ENCODE assay signal across 16 cellular contexts in genomic region chr1:6928106-6928885, GRCh38.
DNase-seq lines count a peak whose midpoint lies in the region; ATAC-seq and TF ChIP-seq lines count a peak whose summit lies in the region.
"Had no signal": no experiment of that assay in that cellular context is flagged by ENCODE, and none has a peak within 500 bp of the region (broad histone marks: within the 10 kb centered on the region; RNA-seq: fewer than 3 reads in every experiment).

No MANE protein-coding gene starts in this region.

- H3K36me3 Mint-ChIP-seq in activated naive CD4-positive, alpha-beta T cell treated with anti-CD3 and anti-CD28 coated beads, Interleukin-2, amount 50 U/mL, for 72 hours: no peaks in the 10 kb centered on the region
- no peaks in the 10 kb centered on the region for H3K36me3 Mint-ChIP-seq in activated T-helper 17 cell treated with anti-CD3 and anti-CD28 coated beads, Interleukin-2, amount 50 U/mL, for 72 hours (ENCODE audit: low read depth)
- H3K36me3 Mint-ChIP-seq in nephron (ENCODE audit: low read depth): no peaks in the 10 kb centered on the region
- H3K36me3 Mint-ChIP-seq: CD8-positive, alpha-beta memory T cell had no signal

- DNase-seq in activated naive CD4-positive, alpha-beta T cell treated with anti-CD3 and anti-CD28 coated beads, Interleukin-2, amount 50 U/mL, for 72 hours (ENCODE audit: low spot score in 2 of 2): peak in 1 of 2 donors; percentile 26
- no peak for DNase-seq in activated naive CD4-positive, alpha-beta T cell (lab: John Stamatoyannopoulos, UW)
- peak; percentile 25 for DNase-seq in NCI-H2171 (lab: John Stamatoyannopoulos, UW)
- DNase-seq in inferior parietal cortex (ENCODE audit: extremely low spot score): no peak
- DNase-seq in SK-N-DZ (ENCODE audit: low spot score): no peak
- DNase-seq: 8988T; AML-193; Caco-2; CD8-positive, alpha-beta memory T cell; DND-41; GF-D8; H9 had no signal

- H3K9me3 Mint-ChIP-seq in activated naive CD4-positive, alpha-beta T cell treated with anti-CD3 and anti-CD28 coated beads, Interleukin-2, amount 50 U/mL, for 72 hours: no peaks in the 10 kb centered on the region
- H3K9me3 Mint-ChIP-seq in activated T-helper 17 cell treated with anti-CD3 and anti-CD28 coated beads, Interleukin-2, amount 50 U/mL, for 72 hours: no peaks in the 10 kb centered on the region
- H3K9me3 Mint-ChIP-seq in nephron: no peaks in the 10 kb centered on the region
- H3K9me3 Mint-ChIP-seq: CD8-positive, alpha-beta memory T cell; GM23338; H9 had no signal

- H3K4me1 Mint-ChIP-seq in activated T-helper 17 cell treated with anti-CD3 and anti-CD28 coated beads, Interleukin-2, amount 50 U/mL, for 72 hours: no peaks in the 10 kb centered on the region
- H3K4me1 Mint-ChIP-seq in nephron: peaks cover 23% of the 10 kb centered on the region
- H3K4me1 Mint-ChIP-seq: CD8-positive, alpha-beta memory T cell had no signal

- peaks cover 17% of the 10 kb centered on the region for H3K27me3 Mint-ChIP-seq in activated T-helper 17 cell treated with anti-CD3 and anti-CD28 coated beads, Interleukin-2, amount 50 U/mL, for 72 hours
- H3K27me3 Mint-ChIP-seq in nephron (ENCODE audit: low read depth): no peaks in the 10 kb centered on the region

- peak; percentile 20 to 90 for ATAC-seq in activated naive CD4-positive, alpha-beta T cell treated with anti-CD3 and anti-CD28 coated beads, Interleukin-2, amount 50 U/mL, for 72 hours
- ATAC-seq in activated T-helper 17 cell treated with anti-CD3 and anti-CD28 coated beads, Interleukin-2, amount 50 U/mL, for 72 hours (replicated peaks): peak; percentile 69
- no peak for ATAC-seq in GM21529 (IDR thresholded peaks at IDR 0.05; ENCODE audit: unreplicated experiment)

- H3K27ac Mint-ChIP-seq in activated naive CD4-positive, alpha-beta T cell treated with anti-CD3 and anti-CD28 coated beads, Interleukin-2, amount 50 U/mL, for 72 hours: no peak overlapping the region
- H3K27ac Mint-ChIP-seq in activated T-helper 17 cell treated with anti-CD3 and anti-CD28 coated beads, Interleukin-2, amount 50 U/mL, for 72 hours: no peak overlapping the region
- H3K27ac Mint-ChIP-seq in nephron: peak overlapping the region; percentile 5 to 89 (median 26)
- H3K27ac Mint-ChIP-seq: CD8-positive, alpha-beta memory T cell; GM23338; H9 had no signal

- H3K4me3 Mint-ChIP-seq in activated T-helper 17 cell treated with anti-CD3 and anti-CD28 coated beads, Interleukin-2, amount 50 U/mL, for 72 hours: no peak overlapping the region
- no peak overlapping the region for H3K4me3 Mint-ChIP-seq in nephron
- H3K4me3 Mint-ChIP-seq: CD8-positive, alpha-beta memory T cell; GM23338 had no signal

- no peak for TF ChIP-seq CTCF in nephron (IDR thresholded peaks at IDR 0.05; ENCODE audit: unreplicated experiment in 3 of 3)

Comparison
In these comparisons a context has a peak if more than half of its experiments do, and no peak if none do; other contexts are left out.
1. H3K27ac Mint-ChIP-seq: peak in nephron (3 of 3); none in activated naive CD4-positive, alpha-beta T cell treated with anti-CD3 and anti-CD28 coated beads, Interleukin-2, amount 50 U/mL, for 72 hours (0 of 2) and activated T-helper 17 cell treated with anti-CD3 and anti-CD28 coated beads, Interleukin-2, amount 50 U/mL, for 72 hours (single experiment).